ENCODE assay signal across 26 cellular contexts in the genomic region with DNA sequence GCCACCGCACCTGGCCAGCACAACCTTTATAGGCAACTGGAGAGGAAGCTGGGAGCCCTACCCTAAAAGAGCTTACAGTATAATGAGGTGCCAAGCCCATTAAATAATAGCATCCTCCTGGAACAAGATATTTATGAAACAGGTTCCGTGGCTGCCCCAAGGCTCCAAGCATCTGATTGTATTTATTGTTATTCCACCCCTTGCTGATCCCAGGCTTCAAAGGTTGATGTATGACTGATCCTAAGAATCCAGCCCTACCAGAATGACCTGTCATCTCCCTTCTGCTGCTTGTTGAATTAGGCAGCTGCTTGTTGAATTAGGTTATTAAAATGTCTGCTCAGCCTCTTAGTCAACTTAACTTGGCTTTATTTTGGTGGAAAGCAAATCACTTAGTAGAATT. TPM values are rescaled to one million over a fixed set of nuclear protein-coding genes. Genes with fewer than 3 reads are reported as not detected.
DNase-seq lines count a peak whose midpoint lies in the region; ATAC-seq and TF ChIP-seq lines count a peak whose summit lies in the region.
"Had no signal": no experiment of that assay in that cellular context is flagged by ENCODE, and none has a peak within 500 bp of the region (broad histone marks: within the 10 kb centered on the region; RNA-seq: fewer than 3 reads in every experiment).

No MANE protein-coding gene starts in this region.

- DNase-seq in NCI-H146 (lab: John Stamatoyannopoulos, UW) = peak; percentile 42
- no peak for DNase-seq in NCI-H146 treated with DMSO at 0.1 percent for 48 hours (lab: John Stamatoyannopoulos, UW; ENCODE audit: unreplicated experiment)
- DNase-seq in NCI-H69 (lab: John Stamatoyannopoulos, UW) = peak; percentile 81
- no peak for DNase-seq in esophagus squamous epithelium (lab: John Stamatoyannopoulos, UW)
- no peak for DNase-seq in stimulated activated effector memory CD8-positive, alpha-beta T cell treated with anti-CD3 and anti-CD28 coated beads, Interleukin-12 subunit alpha, Interleukin-12 subunit beta, amount 100 ng/mL, for 72 hours (ENCODE audit: low spot score in 2 of 2)
- DNase-seq in RPMI8226 = no peak
- no peak for DNase-seq in activated CD4-positive, alpha-beta memory T cell treated with anti-CD3 and anti-CD28 coated beads, Interleukin-2, amount 10 ng/mL, durations not matched to agents 7 days and 5 days
- no peak for DNase-seq in chondrocyte (ENCODE audit: low spot score)
- DNase-seq: activated CD4-positive, alpha-beta T cell treated with anti-CD3 and anti-CD28 coated beads, Interleukin-2, amount 50 U/mL, for 48 hours; activated naive CD4-positive, alpha-beta T cell treated with Interleukin-2 at 50 U/mL for 16 hours; activated T-cell treated with anti-CD3 and anti-CD28 coated beads for 4 hours; AML-193; amygdala; DMS79 treated with DMSO at 0.1 percent for 48 hours; dorsolateral prefrontal cortex; left colon; NCI-H2029 treated with DMSO at 0.1 percent for 48 hours; stimulated activated CD4-positive, alpha-beta T cell treated with anti-CD3 and anti-CD28 coated beads, Interleukin-2, amount 100 ng/mL, for 24 hours; stimulated activated naive CD4-positive, alpha-beta T cell had no signal

- POLR2A ChIA-PET in activated CD4-positive, alpha-beta memory T cell treated with anti-CD3 and anti-CD28 coated beads, Interleukin-2, amount 10 ng/mL, durations not matched to agents 7 days and 5 days (lab: Charles Lee) = no interaction called here

- no peak for TF ChIP-seq POLR2A in esophagus squamous epithelium (IDR thresholded peaks at IDR 0.05)

- no peak for TF ChIP-seq CTCF in esophagus squamous epithelium (IDR thresholded peaks at IDR 0.05)
- no peak for TF ChIP-seq CTCF in chondrocyte (IDR thresholded peaks at IDR 0.05)

- H3K9me3 Mint-ChIP-seq in stimulated activated effector memory CD8-positive, alpha-beta T cell treated with anti-CD3 and anti-CD28 coated beads, Interleukin-12 subunit alpha, Interleukin-12 subunit beta, amount 100 ng/mL, for 72 hours = no peaks in the 10 kb centered on the region
- H3K9me3 Mint-ChIP-seq in activated CD4-positive, alpha-beta memory T cell treated with anti-CD3 and anti-CD28 coated beads, Interleukin-2, amount 10 ng/mL, durations not matched to agents 7 days and 5 days = no peaks in the 10 kb centered on the region
- H3K9me3 Mint-ChIP-seq in chondrocyte (ENCODE audit: low read depth) = no peaks in the 10 kb centered on the region
- H3K9me3 Mint-ChIP-seq: mesothelial cell of epicardium; natural killer cell treated with Interleukin-12 subunit alpha and Interleukin-12 subunit beta and Interleukin-15 and Interleukin-18, amount 100 ng/mL, for 72 hours; T-helper 1 cell treated with Interleukin-12 subunit alpha and Interleukin-12 subunit beta and Interleukin-4 antibody, amounts not matched to agents 30 μg/mL and 1 μg/mL, for 36 hours had no signal

- peaks cover 0 to 59% (median 22%) of the 10 kb centered on the region in 3 donors for H3K4me1 ChIP-seq in esophagus squamous epithelium

- no peak overlapping the region for H3K4me3 ChIP-seq in esophagus squamous epithelium
- H3K4me3 ChIP-seq: dorsolateral prefrontal cortex, SJCRH30 had no signal

- H3K4me3 Mint-ChIP-seq in stimulated activated effector memory CD8-positive, alpha-beta T cell treated with anti-CD3 and anti-CD28 coated beads, Interleukin-12 subunit alpha, Interleukin-12 subunit beta, amount 100 ng/mL, for 72 hours = no peak overlapping the region
- H3K4me3 Mint-ChIP-seq in activated CD4-positive, alpha-beta memory T cell treated with anti-CD3 and anti-CD28 coated beads, Interleukin-2, amount 10 ng/mL, durations not matched to agents 7 days and 5 days = no peak overlapping the region
- no peak overlapping the region for H3K4me3 Mint-ChIP-seq in chondrocyte (ENCODE audit: unreplicated experiment)
- H3K4me3 Mint-ChIP-seq: mesothelial cell of epicardium; natural killer cell treated with Interleukin-12 subunit alpha and Interleukin-12 subunit beta and Interleukin-15 and Interleukin-18, amount 100 ng/mL, for 72 hours; T-helper 1 cell treated with Interleukin-12 subunit alpha and Interleukin-12 subunit beta and Interleukin-4 antibody, amounts not matched to agents 30 μg/mL and 1 μg/mL, for 36 hours had no signal

- no peaks in the 10 kb centered on the region for H3K27me3 ChIP-seq in esophagus squamous epithelium
- H3K27me3 ChIP-seq: dorsolateral prefrontal cortex, SJCRH30 had no signal

- no peaks in the 10 kb centered on the region for H3K27me3 Mint-ChIP-seq in activated CD4-positive, alpha-beta memory T cell treated with anti-CD3 and anti-CD28 coated beads, Interleukin-2, amount 10 ng/mL, durations not matched to agents 7 days and 5 days
- H3K27me3 Mint-ChIP-seq in chondrocyte (ENCODE audit: low read depth) = no peaks in the 10 kb centered on the region

- intact Hi-C loops in esophagus squamous epithelium (cut with DNase I) = no loop called here

- peak overlapping the region; percentile 38 to 82 (median 78) for H3K27ac ChIP-seq in esophagus squamous epithelium
- H3K27ac ChIP-seq: 22Rv1, dorsolateral prefrontal cortex, KMS-11, SJCRH30, VCaP had no signal

- no peaks in the 10 kb centered on the region for H3K36me3 ChIP-seq in esophagus squamous epithelium
- H3K36me3 ChIP-seq: SJCRH30 had no signal

- WGBS in esophagus squamous epithelium, 2 donors = 56 to 88% methylated on average over 1 to 2 of the region's 2 CpGs

- no peak for ATAC-seq in stimulated activated effector memory CD8-positive, alpha-beta T cell treated with anti-CD3 and anti-CD28 coated beads, Interleukin-12 subunit alpha, Interleukin-12 subunit beta, amount 100 ng/mL, for 72 hours
- ATAC-seq: left colon; natural killer cell treated with Interleukin-12 subunit alpha and Interleukin-12 subunit beta and Interleukin-15 and Interleukin-18, amount 100 ng/mL, for 72 hours had no signal

- H3K9me3 ChIP-seq in esophagus squamous epithelium = no peaks in the 10 kb centered on the region
- H3K9me3 ChIP-seq: SJCRH30 had no signal

- H3K27ac Mint-ChIP-seq in stimulated activated effector memory CD8-positive, alpha-beta T cell treated with anti-CD3 and anti-CD28 coated beads, Interleukin-12 subunit alpha, Interleukin-12 subunit beta, amount 100 ng/mL, for 72 hours = peak overlapping the region; percentile 52
- H3K27ac Mint-ChIP-seq in activated CD4-positive, alpha-beta memory T cell treated with anti-CD3 and anti-CD28 coated beads, Interleukin-2, amount 10 ng/mL, durations not matched to agents 7 days and 5 days = no peak overlapping the region
- H3K27ac Mint-ChIP-seq in chondrocyte (ENCODE audit: unreplicated experiment) = no peak overlapping the region
- H3K27ac Mint-ChIP-seq: mesothelial cell of epicardium; natural killer cell treated with Interleukin-12 subunit alpha and Interleukin-12 subunit beta and Interleukin-15 and Interleukin-18, amount 100 ng/mL, for 72 hours; T-helper 1 cell treated with Interleukin-12 subunit alpha and Interleukin-12 subunit beta and Interleukin-4 antibody, amounts not matched to agents 30 μg/mL and 1 μg/mL, for 36 hours had no signal

- H3K36me3 Mint-ChIP-seq in stimulated activated effector memory CD8-positive, alpha-beta T cell treated with anti-CD3 and anti-CD28 coated beads, Interleukin-12 subunit alpha, Interleukin-12 subunit beta, amount 100 ng/mL, for 72 hours = no peaks in the 10 kb centered on the region
- no peaks in the 10 kb centered on the region for H3K36me3 Mint-ChIP-seq in activated CD4-positive, alpha-beta memory T cell treated with anti-CD3 and anti-CD28 coated beads, Interleukin-2, amount 10 ng/mL, durations not matched to agents 7 days and 5 days (ENCODE audit: low read depth)
- H3K36me3 Mint-ChIP-seq in chondrocyte (ENCODE audit: low read depth) = no peaks in the 10 kb centered on the region
- H3K36me3 Mint-ChIP-seq: mesothelial cell of epicardium; natural killer cell treated with Interleukin-12 subunit alpha and Interleukin-12 subunit beta and Interleukin-15 and Interleukin-18, amount 100 ng/mL, for 72 hours had no signal

- CTCF ChIA-PET in activated CD4-positive, alpha-beta memory T cell treated with anti-CD3 and anti-CD28 coated beads, Interleukin-2, amount 10 ng/mL, durations not matched to agents 7 days and 5 days (lab: Charles Lee) = no interaction called here

- H3K4me1 Mint-ChIP-seq in stimulated activated effector memory CD8-positive, alpha-beta T cell treated with anti-CD3 and anti-CD28 coated beads, Interleukin-12 subunit alpha, Interleukin-12 subunit beta, amount 100 ng/mL, for 72 hours = no peaks in the 10 kb centered on the region
- H3K4me1 Mint-ChIP-seq in activated CD4-positive, alpha-beta memory T cell treated with anti-CD3 and anti-CD28 coated beads, Interleukin-2, amount 10 ng/mL, durations not matched to agents 7 days and 5 days = no peaks in the 10 kb centered on the region
- peaks cover 32% of the 10 kb centered on the region for H3K4me1 Mint-ChIP-seq in chondrocyte (ENCODE audit: low read depth)

RNA-seq across cellular contexts. Expression of gene SASH1, which starts 35.2 kb away (rescaled TPM):
- total RNA-seq in esophagus squamous epithelium = 100 to 1,000 TPM in 1 of 4 donors, 10 to 100 TPM in 3; 55.3 to 118 (median 79.6) TPM
- under 1 TPM; 0.75 to 0.98 TPM for total RNA-seq in activated CD4-positive, alpha-beta memory T cell treated with anti-CD3 and anti-CD28 coated beads, Interleukin-2, amount 10 ng/mL, durations not matched to agents 7 days and 5 days
- total RNA-seq in chondrocyte = 54.2 to 89.3 TPM (median 82.9 TPM) in 3 replicates

Comparison
In these comparisons a context has a peak if more than half of its experiments do, and no peak if none do; other contexts are left out.
1. DNase-seq: peak in NCI-H146 (single experiment) and NCI-H69 (single experiment); none in NCI-H146 treated with DMSO at 0.1 percent for 48 hours (single experiment), esophagus squamous epithelium (single experiment), stimulated activated effector memory CD8-positive, alpha-beta T cell treated with anti-CD3 and anti-CD28 coated beads, Interleukin-12 subunit alpha, Interleukin-12 subunit beta, amount 100 ng/mL, for 72 hours (0 of 2), RPMI8226 (single experiment), activated CD4-positive, alpha-beta memory T cell treated with anti-CD3 and anti-CD28 coated beads, Interleukin-2, amount 10 ng/mL, durations not matched to agents 7 days and 5 days (single experiment) and chondrocyte (single experiment).
2. RNA of gene SASH1, which starts 35.2 kb away (total RNA-seq): 55.3 to 118 TPM in esophagus squamous epithelium and 54.2 to 89.3 TPM in chondrocyte; 0.75 to 0.98 TPM in activated CD4-positive, alpha-beta memory T cell treated with anti-CD3 and anti-CD28 coated beads, Interleukin-2, amount 10 ng/mL, durations not matched to agents 7 days and 5 days; every median in the first group is over 10 times any median in the second.